Comparison of ENCODE assay signal across 8 cellular contexts in the genomic region with DNA sequence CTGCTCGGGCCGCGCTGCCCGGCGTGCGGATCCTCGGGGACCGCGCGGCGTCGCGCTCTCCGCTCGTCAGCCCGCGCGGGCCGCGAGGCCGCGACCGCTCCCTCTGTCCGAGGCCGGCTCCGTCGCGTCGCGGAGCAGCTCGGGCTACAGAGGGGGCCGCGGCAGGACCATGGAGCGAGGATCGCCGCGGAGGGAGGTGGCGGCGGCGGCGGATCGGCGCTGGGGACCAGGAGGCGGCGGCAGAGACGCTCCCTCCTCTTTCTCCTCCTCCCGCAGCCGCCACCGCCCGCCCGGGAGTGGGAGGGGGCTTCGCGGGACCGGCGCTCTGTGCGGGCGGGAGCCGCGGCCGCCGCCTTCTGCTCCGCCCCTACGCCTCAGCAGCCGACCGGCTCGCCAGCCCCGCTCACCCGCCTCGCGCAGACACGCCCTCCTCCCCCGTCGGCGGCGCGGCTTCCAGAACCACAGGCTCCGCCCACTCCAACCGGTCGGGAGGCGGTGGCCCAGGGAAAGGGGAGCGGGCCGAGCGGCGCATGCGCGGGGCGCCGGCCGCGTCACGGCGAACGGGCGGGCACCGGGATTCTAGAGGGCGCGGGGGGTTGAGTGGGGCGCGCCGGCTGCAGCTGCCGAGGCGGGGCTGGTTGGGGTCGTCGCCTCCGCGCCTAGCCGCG. TPM values are rescaled to one million over a fixed set of nuclear protein-coding genes. Genes with fewer than 3 reads are reported as not detected.
DNase-seq lines count a peak whose midpoint lies in the region; TF ChIP-seq lines count a peak whose summit lies in the region.

A gene with protein sequence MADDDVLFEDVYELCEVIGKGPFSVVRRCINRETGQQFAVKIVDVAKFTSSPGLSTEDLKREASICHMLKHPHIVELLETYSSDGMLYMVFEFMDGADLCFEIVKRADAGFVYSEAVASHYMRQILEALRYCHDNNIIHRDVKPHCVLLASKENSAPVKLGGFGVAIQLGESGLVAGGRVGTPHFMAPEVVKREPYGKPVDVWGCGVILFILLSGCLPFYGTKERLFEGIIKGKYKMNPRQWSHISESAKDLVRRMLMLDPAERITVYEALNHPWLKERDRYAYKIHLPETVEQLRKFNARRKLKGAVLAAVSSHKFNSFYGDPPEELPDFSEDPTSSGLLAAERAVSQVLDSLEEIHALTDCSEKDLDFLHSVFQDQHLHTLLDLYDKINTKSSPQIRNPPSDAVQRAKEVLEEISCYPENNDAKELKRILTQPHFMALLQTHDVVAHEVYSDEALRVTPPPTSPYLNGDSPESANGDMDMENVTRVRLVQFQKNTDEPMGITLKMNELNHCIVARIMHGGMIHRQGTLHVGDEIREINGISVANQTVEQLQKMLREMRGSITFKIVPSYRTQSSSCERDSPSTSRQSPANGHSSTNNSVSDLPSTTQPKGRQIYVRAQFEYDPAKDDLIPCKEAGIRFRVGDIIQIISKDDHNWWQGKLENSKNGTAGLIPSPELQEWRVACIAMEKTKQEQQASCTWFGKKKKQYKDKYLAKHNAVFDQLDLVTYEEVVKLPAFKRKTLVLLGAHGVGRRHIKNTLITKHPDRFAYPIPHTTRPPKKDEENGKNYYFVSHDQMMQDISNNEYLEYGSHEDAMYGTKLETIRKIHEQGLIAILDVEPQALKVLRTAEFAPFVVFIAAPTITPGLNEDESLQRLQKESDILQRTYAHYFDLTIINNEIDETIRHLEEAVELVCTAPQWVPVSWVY (minus strand): TSS at position 298 of the 668 bp plus-strand sequence. CDS start 566 bp downstream, outside the sequence.

- peak within 1 kb of the TSS; percentile 91 to 94 (median 94) for H3K4me3 Mint-ChIP-seq in nephron

- in situ Hi-C loops in HAP-1 (cut with MboI; ENCODE audit: low sequenced_read_pairs), result no loop called here

- H3K4me1 Mint-ChIP-seq in nephron, result peaks cover 17% of the 10 kb centered on the region

- H3K27me3 Mint-ChIP-seq in nephron (ENCODE audit: low read depth), result peaks cover 4% of the 10 kb centered on the region

- H3K36me3 Mint-ChIP-seq in nephron (ENCODE audit: low read depth), result no peaks in the 10 kb centered on the region

- TF ChIP-seq CTCF in fibroblast of pulmonary artery (IDR thresholded peaks at IDR 0.05; ENCODE audit: low read length, missing control alignments) (no peak), nephron (IDR thresholded peaks at IDR 0.05; ENCODE audit: unreplicated experiment in 3 of 3) (no peak)

- H3K36me3 ChIP-seq in HAP-1 (replicated peaks) (no peaks in the 10 kb centered on the region), MG63 (no peaks in the 10 kb centered on the region)

- H3K9me3 ChIP-seq in HAP-1 (no peaks in the 10 kb centered on the region), MG63 (no peaks in the 10 kb centered on the region)

- peaks cover 12% of the 10 kb centered on the region for H3K4me1 ChIP-seq in HAP-1

- H3K27ac Mint-ChIP-seq in nephron, result peak within 1 kb of the TSS; percentile 86 to 93 (median 91)

- H3K4me3 ChIP-seq in HAP-1, result peak within 1 kb of the TSS; percentile 71
- peak within 1 kb of the TSS; percentile 62 for H3K4me3 ChIP-seq in MG63
- peak within 1 kb of the TSS; percentile 75 for H3K4me3 ChIP-seq in fibroblast of pulmonary artery (replicated peaks; ENCODE audit: low read depth, low read length)

- peak; percentile 43; the same call in 1 of the 2 replicates for TF ChIP-seq POLR2A in Raji (IDR thresholded peaks at IDR 0.05; ENCODE audit: insufficient read depth, low read depth, low read length)

- H3K9me3 Mint-ChIP-seq in nephron, result no peaks in the 10 kb centered on the region

- DNase-seq in ELF-1 (ENCODE audit: low read depth, low spot score) (peak; percentile 98), HAP-1 (ENCODE audit: low spot score in 2 of 2) (peak; percentile 92 to 98), MG63 (peak; percentile 88), fibroblast of pulmonary artery (ENCODE audit: low read depth) (peak; percentile 92)
- DNase-seq in activated T-helper 9 cell treated with anti-CD3 and anti-CD28 coated beads, Interleukin-2, amount 50 U/mL, for 16 hours (ENCODE audit: low read depth), result peak; percentile 85
- DNase-seq in stimulated activated naive CD4-positive, alpha-beta T cell treated with Interleukin-2 at 50 U/mL for 16 hours (lab: John Stamatoyannopoulos, UW), result peak; percentile 86

- H3K27me3 ChIP-seq in HAP-1 (ENCODE audit: low read depth) (no peaks in the 10 kb centered on the region; the same call in 1 of the 2 replicates), MG63 (no peaks in the 10 kb centered on the region)

RNA-seq across cellular contexts. Expression of the gene that starts here (rescaled TPM):
- total RNA-seq in MG63 (2014; rRNA removed; shearing (Covaris generic); ENCODE audit: low replicate concordance), result 10.9 and 21.8 TPM in 2 replicates

Comparison
In these comparisons a context has a peak if more than half of its experiments do, and no peak if none do; other contexts are left out.
1. Peak in every context shown above with its lines: DNase-seq and H3K4me3 ChIP-seq.